Comparison of ENCODE assay signal across 9 cellular contexts in genomic region chr9:36165766-36166149, GRCh38. TPM values are rescaled to one million over a fixed set of nuclear protein-coding genes. Genes with fewer than 3 reads are reported as not detected.
DNase-seq lines count a peak whose midpoint lies in the region; ATAC-seq lines count a peak whose summit lies in the region.
"Had no signal": no experiment of that assay in that cellular context is flagged by ENCODE, and none has a peak within 500 bp of the region (broad histone marks: within the 10 kb centered on the region; RNA-seq: fewer than 3 reads in every experiment).

No MANE protein-coding gene starts in this region.

- WGBS in aorta, 2 donors, result 12 to 14% methylated on average over 12 of the region's 12 CpGs

- POLR2A ChIA-PET in activated naive CD8-positive, alpha-beta T cell treated with anti-CD3 and anti-CD28 coated beads, Interleukin-2, amount 10 ng/mL, durations not matched to agents 7 days and 5 days (lab: Charles Lee), result interaction anchor here (0.7 to 1.9 kb wide), 6 partner anchors 13 to 65 kb away, joined by 5 to 8 read pairs (median 7); partner anchors contain the start of gene GLIPR2

- intact Hi-C loops in aorta (cut with DNase I), result loop anchor here (1.0 to 2.0 kb wide), 4 partner anchors 17 to 63 kb away; partner anchors contain the start of gene GLIPR2 (in 1 of the 2)

- H3K36me3 ChIP-seq in muscle layer of colon (ENCODE audit: insufficient read depth, low read length) (no peaks in the 10 kb centered on the region), aorta (ENCODE audit: control insufficient read depth in 1 of 2, insufficient read depth in 2 of 2, low read length in 1 of 2) (no peaks in the 10 kb centered on the region)

- H3K27me3 Mint-ChIP-seq in activated naive CD8-positive, alpha-beta T cell treated with anti-CD3 and anti-CD28 coated beads, Interleukin-2, amount 10 ng/mL, durations not matched to agents 7 days and 5 days, result peaks cover 23% of the 10 kb centered on the region
- H3K27me3 Mint-ChIP-seq in activated naive CD8-positive, alpha-beta T cell treated with anti-CD3 and anti-CD28 coated beads, Interleukin-2, amount 50 U/mL, for 24 hours, result no peaks in the 10 kb centered on the region

- H3K36me3 Mint-ChIP-seq in activated naive CD8-positive, alpha-beta T cell treated with anti-CD3 and anti-CD28 coated beads, Interleukin-2, amount 10 ng/mL, durations not matched to agents 7 days and 5 days, result peaks cover 12% of the 10 kb centered on the region
- H3K36me3 Mint-ChIP-seq in activated naive CD8-positive, alpha-beta T cell treated with anti-CD3 and anti-CD28 coated beads, Interleukin-2, amount 50 U/mL, for 24 hours (ENCODE audit: low read depth), result no peaks in the 10 kb centered on the region

- H3K27ac ChIP-seq in muscle layer of colon (ENCODE audit: low read depth, low read length) (peak overlapping the region; percentile 73), aorta (ENCODE audit: low read depth in 1 of 2, low read length in 2 of 2) (no peak overlapping the region)

- no peaks in the 10 kb centered on the region for H3K9me3 ChIP-seq in muscle layer of colon (ENCODE audit: low read length)
- no peaks in the 10 kb centered on the region for H3K9me3 ChIP-seq in aorta (ENCODE audit: control insufficient read depth, low read length)

- H3K9ac ChIP-seq in muscle layer of colon (ENCODE audit: low read length), result no peak overlapping the region

- H3K4me3 Mint-ChIP-seq in activated naive CD8-positive, alpha-beta T cell treated with anti-CD3 and anti-CD28 coated beads, Interleukin-2, amount 10 ng/mL, durations not matched to agents 7 days and 5 days, result peak overlapping the region; percentile 17
- H3K4me3 Mint-ChIP-seq in activated naive CD8-positive, alpha-beta T cell treated with anti-CD3 and anti-CD28 coated beads, Interleukin-2, amount 50 U/mL, for 24 hours, result no peak overlapping the region

- H3K27me3 ChIP-seq in muscle layer of colon (ENCODE audit: control insufficient read depth in 1 of 2, insufficient read depth in 2 of 2, low read length in 2 of 2) (no peaks in the 10 kb centered on the region), aorta (ENCODE audit: control insufficient read depth in 1 of 2, insufficient read depth in 2 of 2, low read length in 1 of 2) (no peaks in the 10 kb centered on the region)

- peaks cover 4% of the 10 kb centered on the region for H3K4me1 Mint-ChIP-seq in activated naive CD8-positive, alpha-beta T cell treated with anti-CD3 and anti-CD28 coated beads, Interleukin-2, amount 10 ng/mL, durations not matched to agents 7 days and 5 days
- H3K4me1 Mint-ChIP-seq in activated naive CD8-positive, alpha-beta T cell treated with anti-CD3 and anti-CD28 coated beads, Interleukin-2, amount 50 U/mL, for 24 hours, result peaks cover 6% of the 10 kb centered on the region

- no peaks in the 10 kb centered on the region for H3K9me3 Mint-ChIP-seq in activated naive CD8-positive, alpha-beta T cell treated with anti-CD3 and anti-CD28 coated beads, Interleukin-2, amount 10 ng/mL, durations not matched to agents 7 days and 5 days
- no peaks in the 10 kb centered on the region for H3K9me3 Mint-ChIP-seq in activated naive CD8-positive, alpha-beta T cell treated with anti-CD3 and anti-CD28 coated beads, Interleukin-2, amount 50 U/mL, for 24 hours

- H3K27ac Mint-ChIP-seq in activated naive CD8-positive, alpha-beta T cell treated with anti-CD3 and anti-CD28 coated beads, Interleukin-2, amount 10 ng/mL, durations not matched to agents 7 days and 5 days, result peak overlapping the region; percentile 24
- no peak overlapping the region for H3K27ac Mint-ChIP-seq in activated naive CD8-positive, alpha-beta T cell treated with anti-CD3 and anti-CD28 coated beads, Interleukin-2, amount 50 U/mL, for 24 hours

- peaks cover 28% of the 10 kb centered on the region for H3K4me1 ChIP-seq in muscle layer of colon (ENCODE audit: insufficient read depth, low read length)
- H3K4me1 ChIP-seq in aorta (ENCODE audit: control insufficient read depth in 1 of 2, insufficient read depth in 2 of 2, low read length in 2 of 2), result no peaks in the 10 kb centered on the region

- H3K4me3 ChIP-seq in muscle layer of colon (ENCODE audit: low read depth in 1 of 2, low read length in 2 of 2) (peak overlapping the region; percentile 82 to 83), aorta (ENCODE audit: low read length in 2 of 2) (no peak overlapping the region)

- DNase-seq in activated naive CD8-positive, alpha-beta T cell treated with anti-CD3 and anti-CD28 coated beads, Interleukin-2, amount 10 ng/mL, durations not matched to agents 7 days and 5 days, result no peak
- DNase-seq in activated naive CD8-positive, alpha-beta T cell treated with anti-CD3 and anti-CD28 coated beads, Interleukin-2, amount 50 U/mL, for 24 hours, result no peak
- DNase-seq in dedifferentiated amniotic fluid mesenchymal stem cell (ENCODE audit: extremely low spot score) (peak; percentile 62), aorta (no peak), NCI-H1105 treated with DMSO at 0.1 percent for 48 hours (lab: John Stamatoyannopoulos, UW) (no peak)
- no peak for DNase-seq in stimulated activated CD4-positive, alpha-beta T cell treated with anti-CD3 and anti-CD28 coated beads, Interleukin-2, amount 100 ng/mL, for 48 hours
- no peak for DNase-seq in activated CD4-positive, alpha-beta T cell treated with anti-CD3 and anti-CD28 coated beads for 1 hour

- ATAC-seq in activated naive CD8-positive, alpha-beta T cell treated with anti-CD3 and anti-CD28 coated beads, Interleukin-2, amount 10 ng/mL, durations not matched to agents 7 days and 5 days (ENCODE audit: low read depth), result no peak
- ATAC-seq in activated naive CD8-positive, alpha-beta T cell treated with anti-CD3 and anti-CD28 coated beads, Interleukin-2, amount 50 U/mL, for 24 hours, result no peak
- peak; percentile 69 for ATAC-seq in aorta (ENCODE audit: low FRiP score)

RNA-seq across cellular contexts. Expression of gene CCIN, which starts 3.4 kb away (rescaled TPM):
- total RNA-seq in activated naive CD8-positive, alpha-beta T cell treated with anti-CD3 and anti-CD28 coated beads, Interleukin-2, amount 10 ng/mL, durations not matched to agents 7 days and 5 days, result under 1 TPM; 0.14 to 0.26 TPM
- under 1 TPM; 0.68 to 0.99 TPM for total RNA-seq in aorta
- under 1 TPM; 0.18 to 0.63 TPM for polyA plus RNA-seq in aorta
- polyA plus RNA-seq: neural cell had no signal

RNA-seq across cellular contexts. Expression of gene CLTA, which starts 25.0 kb away (rescaled TPM):
- 100 to 1,000 TPM; 119 to 123 TPM for total RNA-seq in activated naive CD8-positive, alpha-beta T cell treated with anti-CD3 and anti-CD28 coated beads, Interleukin-2, amount 10 ng/mL, durations not matched to agents 7 days and 5 days
- 100 to 1,000 TPM; 117 to 118 TPM for total RNA-seq in aorta
- polyA plus RNA-seq in aorta, result 100 to 1,000 TPM; 164 to 191 TPM

RNA-seq across cellular contexts. Expression of gene GLIPR2, which starts 29.2 kb away (rescaled TPM):
- 10 to 100 TPM; 56.5 to 58.1 TPM for total RNA-seq in activated naive CD8-positive, alpha-beta T cell treated with anti-CD3 and anti-CD28 coated beads, Interleukin-2, amount 10 ng/mL, durations not matched to agents 7 days and 5 days
- 10 to 100 TPM; 34.0 to 35.8 TPM for total RNA-seq in aorta
- polyA plus RNA-seq in aorta, result 10 to 100 TPM; 26.9 to 56.5 TPM

Comparison
In these comparisons a context has a peak if more than half of its experiments do, and no peak if none do; other contexts are left out.
1. H3K4me3 ChIP-seq: peak in muscle layer of colon (2 of 2); none in aorta (0 of 2).